9 cellular contexts compared by ENCODE assay signal in the genomic region with DNA sequence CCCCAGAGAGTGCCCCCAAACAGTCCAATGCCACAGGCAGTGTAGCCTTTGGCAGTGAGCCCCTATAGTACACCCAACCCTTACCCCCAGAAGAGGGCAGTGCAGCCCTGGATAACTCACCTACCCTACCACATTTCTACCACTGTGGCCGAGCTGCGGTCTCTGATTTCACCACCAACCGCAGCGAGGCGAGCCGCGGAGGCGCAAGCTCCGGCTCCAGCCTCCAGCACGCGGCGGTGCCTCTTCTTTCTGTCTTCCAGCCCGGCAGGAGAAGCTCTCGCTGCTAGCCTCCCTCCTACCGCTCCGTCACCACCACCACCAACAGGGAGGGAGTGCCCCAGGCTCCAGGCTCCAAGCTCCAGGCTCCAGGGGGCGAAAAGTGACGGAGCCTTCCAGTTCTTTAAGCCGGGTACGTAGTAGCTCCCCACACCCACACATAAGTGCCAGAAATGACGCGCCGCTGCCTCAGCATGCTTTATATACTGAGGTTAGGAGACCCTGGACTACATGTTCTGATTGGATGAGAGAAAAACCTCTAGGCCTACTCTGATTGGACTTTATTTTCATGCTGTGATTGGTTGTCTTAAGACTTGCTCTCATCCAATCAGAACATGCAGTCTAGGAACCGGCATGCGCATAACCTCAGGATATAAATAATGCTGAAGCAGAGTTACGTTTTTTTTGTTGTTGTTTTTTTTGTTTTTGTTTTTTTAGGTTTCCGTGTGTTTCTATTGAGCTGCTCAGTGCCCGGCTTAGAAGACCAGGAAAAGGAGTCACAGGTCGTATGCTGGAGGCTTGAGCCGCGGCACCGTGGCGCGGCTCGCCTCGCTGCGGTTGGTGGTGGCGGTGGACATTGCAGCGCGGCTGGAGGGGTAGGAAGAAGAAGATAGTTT. TPM values are rescaled to one million over a fixed set of nuclear protein-coding genes. Genes with fewer than 3 reads are reported as not detected.
DNase-seq lines count a peak whose midpoint lies in the region; ATAC-seq, FAIRE-seq and TF ChIP-seq lines count a peak whose summit lies in the region.
"Had no signal": no experiment of that assay in that cellular context is flagged by ENCODE, and none has a peak within 500 bp of the region (broad histone marks: within the 10 kb centered on the region; RNA-seq: fewer than 3 reads in every experiment).

A gene (plus strand): TSS at position 645 of the 893 bp plus-strand sequence.

- H3K36me3 ChIP-seq in lung (ENCODE audit: control insufficient read depth in 2 of 2, insufficient read depth in 2 of 2, low read length in 2 of 2) (no peaks in the 10 kb centered on the region), transverse colon (no peaks in the 10 kb centered on the region)

- H3K27ac ChIP-seq in lung (ENCODE audit: low read depth in 1 of 2, low read length in 1 of 2) (no peak within 1 kb of the TSS), transverse colon (peak within 1 kb of the TSS; percentile 81 to 86 (median 82))

- no peak for TF ChIP-seq EP300 in transverse colon (IDR thresholded peaks at IDR 0.05; ENCODE audit: low read depth)

- FAIRE-seq in RCC 7860 (lab: Jason Lieb, UNC) = peak; percentile 84

- H3K4me1 ChIP-seq in lung (ENCODE audit: control insufficient read depth in 2 of 2, insufficient read depth in 2 of 2, low read length in 2 of 2) (no peaks in the 10 kb centered on the region), transverse colon (peaks cover 0 to 4% (median 1%) of the 10 kb centered on the region in 4 donors)

- DNase-seq in GM10266 (ENCODE audit: extremely low spot score) (peak; percentile 43), MV-4-11 (lab: John Stamatoyannopoulos, UW) (peak; percentile 69), RCC 7860 (ENCODE audit: low spot score) (peak; percentile 87), cardiac fibroblast (ENCODE audit: low read depth in 2 of 2) (peak; percentile 50 to 59), lung (ENCODE audit: low spot score) (peak; percentile 35), transverse colon (peak; percentile 84)

- H3K27me3 ChIP-seq in lung (ENCODE audit: control insufficient read depth, insufficient read depth) = no peaks in the 10 kb centered on the region
- no peaks in the 10 kb centered on the region for H3K27me3 ChIP-seq in transverse colon

- TF ChIP-seq CTCF in GM10266 (IDR thresholded peaks at IDR 0.05; ENCODE audit: control insufficient read depth, insufficient read depth, low read depth, missing control alignments) (peak; percentile 42), cardiac fibroblast (IDR thresholded peaks at IDR 0.05; ENCODE audit: low read depth, low read length) (peak; percentile 42), lung (IDR thresholded peaks at IDR 0.05; ENCODE audit: control extremely low read depth, extremely low read depth) (peak; percentile 2), transverse colon (IDR thresholded peaks at IDR 0.05) (peak; percentile 35 to 98 (median 54))

- TF ChIP-seq POLR2A in transverse colon (IDR thresholded peaks at IDR 0.05) = peak; percentile 55

- in situ Hi-C loops in transverse colon (cut with MboI; ENCODE audit: low pct_ligation_motif_present in 1 of 4, low pct_unique_long_range_greater_than_20kb in 1 of 4, low sequenced_read_pairs in 3 of 4) = no loop called here

- intact Hi-C loops in transverse colon (cut with DNase I; ENCODE audit: low total_unique reads) = no loop called here

- H3K4me3 ChIP-seq in cardiac fibroblast (replicated peaks in 1 of 2; ENCODE audit: low read depth in 2 of 2, low read length in 2 of 2) (peak within 1 kb of the TSS in 1 of 2 donors; percentile 28), lung (no peak within 1 kb of the TSS), transverse colon (peak within 1 kb of the TSS in 3 of 4 donors; percentile 32 to 51 (median 38))

- 78 to 80% methylated on average over 40 of the region's 40 CpGs for WGBS in lung, 2 donors
- 66 to 88% methylated on average over 13 to 40 of the region's 40 CpGs for WGBS in transverse colon (ENCODE audit: low coverage in 1 of 2), 2 donors

- no peak for ATAC-seq in lung (ENCODE audit: insufficient read depth, low FRiP score)
- ATAC-seq in GM21447 (IDR thresholded peaks at IDR 0.05; ENCODE audit: unreplicated experiment) = no peak
- no peak for ATAC-seq in HG03159 (IDR thresholded peaks at IDR 0.05; ENCODE audit: unreplicated experiment)

- no peaks in the 10 kb centered on the region for H3K9me3 ChIP-seq in lung (ENCODE audit: control insufficient read depth in 2 of 2, insufficient read depth in 1 of 2, low read length in 1 of 2)
- no peaks in the 10 kb centered on the region for H3K9me3 ChIP-seq in transverse colon

RNA-seq across cellular contexts. Expression of the gene that starts here (rescaled TPM):
- total RNA-seq in lung (under 1 TPM in 1 of 2 donors, not detected in 1; 0.09 TPM), transverse colon (1 to 10 TPM in 3 of 4 donors, under 1 TPM in 1; 0.60 to 5.2 (median 1.7) TPM)
- polyA plus RNA-seq in lung = under 1 TPM; 0.10 to 0.28 TPM
- total RNA-seq: T-helper 2 cell treated with Interferon-gamma antibody and Interleukin-4, amounts not matched to agents 100 ng/mL and 5 ng/mL, for 36 hours had no signal

Comparison
In these comparisons a context has a peak if more than half of its experiments do, and no peak if none do; other contexts are left out.
1. Peak in DNase-seq in lung; RNA of the gene not detected or under 1 TPM.
2. DNase-seq: peak in every context shown above with its lines; median percentile 87 in RCC 7860; 84 in transverse colon; 69 in MV-4-11; 54 in cardiac fibroblast; 43 in GM10266; 35 in lung.
3. CTCF ChIP-seq: peak in every context shown above with its lines; median percentile 54 in transverse colon; 42 in GM10266; 42 in cardiac fibroblast; 2 in lung.
4. H3K27ac ChIP-seq: peak in transverse colon (4 of 4); none in lung (0 of 2).